27 cellular contexts compared by ENCODE assay signal in genomic region chr17:57929392-57929791, GRCh38. TPM values are rescaled to one million over a fixed set of nuclear protein-coding genes. Genes with fewer than 3 reads are reported as not detected.
DNase-seq lines count a peak whose midpoint lies in the region; ATAC-seq, FAIRE-seq and TF ChIP-seq lines count a peak whose summit lies in the region.
"Had no signal": no experiment of that assay in that cellular context is flagged by ENCODE, and none has a peak within 500 bp of the region (broad histone marks: within the 10 kb centered on the region; RNA-seq: fewer than 3 reads in every experiment).

No MANE protein-coding gene starts in this region.

- H3K27me3 ChIP-seq in esophagus muscularis mucosa (no peaks in the 10 kb centered on the region), gastrocnemius medialis (no peaks in the 10 kb centered on the region), adrenal gland (no peaks in the 10 kb centered on the region)
- H3K27me3 ChIP-seq: pancreas, uterus had no signal

- intact Hi-C loops in esophagus muscularis mucosa (cut with DNase I), result no loop called here
- intact Hi-C loops in mucosa of descending colon (cut with DNase I, micrococcal nuclease), result no loop called here
- intact Hi-C loops in gastrocnemius medialis (cut with DNase I; ENCODE audit: low total_unique reads), result no loop called here
- intact Hi-C loops in adrenal gland (cut with DNase I), result no loop called here

- CTCF ChIA-PET in A549 (lab: Yijun Ruan, JAX), result interaction anchor here (2.2 to 20.4 kb wide), 3 partner anchors 11 to 70 kb away, joined by 5 to 222 read pairs (median 6); partner anchors contain the start of gene CUEDC1

- no peak for TF ChIP-seq POLR2A in A549 (IDR thresholded peaks at IDR 0.05; ENCODE audit: low read length)
- TF ChIP-seq POLR2A in esophagus muscularis mucosa (IDR thresholded peaks at IDR 0.05; ENCODE audit: low read depth), result no peak
- TF ChIP-seq POLR2A in gastrocnemius medialis (IDR thresholded peaks at IDR 0.05), result no peak
- TF ChIP-seq POLR2A in adrenal gland (IDR thresholded peaks at IDR 0.05), result no peak

- H3K4me3 ChIP-seq in A549, result no peak overlapping the region
- no peak overlapping the region for H3K4me3 ChIP-seq in esophagus muscularis mucosa
- H3K4me3 ChIP-seq in mucosa of descending colon, result no peak overlapping the region
- no peak overlapping the region for H3K4me3 ChIP-seq in gastrocnemius medialis
- H3K4me3 ChIP-seq in adrenal gland, result no peak overlapping the region
- H3K4me3 ChIP-seq: pancreas, PC-9, skin epidermis, uterus had no signal

- H3K27ac ChIP-seq in A549 (peak overlapping the region; percentile 12 to 22; a peak in 3 of 6 replicates), esophagus muscularis mucosa (replicated peaks in 1 of 4) (peak overlapping the region; percentile 98 to 100 (median 100)), gastrocnemius medialis (peak overlapping the region; percentile 69 to 87 (median 78)), adrenal gland (peak overlapping the region in 1 of 5 donors; percentile 4)
- H3K27ac ChIP-seq: pancreas, PC-9, VCaP had no signal

- FAIRE-seq in A549 (lab: Jason Lieb, UNC), result no peak
- FAIRE-seq: G401.6, pancreas had no signal

- H3K4me1 ChIP-seq in A549 (peaks cover 83% of the 10 kb centered on the region), esophagus muscularis mucosa (peaks cover 95 to 100% (median 100%) of the 10 kb centered on the region in 4 donors), mucosa of descending colon (ENCODE audit: low read depth) (peaks cover 14% of the 10 kb centered on the region), gastrocnemius medialis (peaks cover 91 to 94% of the 10 kb centered on the region in 2 donors), adrenal gland (replicated peaks in 1 of 2) (peaks cover 8 to 37% of the 10 kb centered on the region in 2 donors)

- no peak overlapping the region for H3K4me2 ChIP-seq in A549
- H3K4me2 ChIP-seq: PC-9 had no signal

- 80% methylated on average over 4 of the region's 4 CpGs for whole genome bisulfite sequencing in A549 (ENCODE audit: missing lambda C conversion rate)
- WGBS in esophagus muscularis mucosa, result 57% methylated on average over 4 of the region's 4 CpGs
- 50 to 69% (median 67%) methylated on average over 4 of the region's 4 CpGs for WGBS in adrenal gland, 4 donors

- H3K36me3 ChIP-seq in esophagus muscularis mucosa, result no peaks in the 10 kb centered on the region
- no peaks in the 10 kb centered on the region for H3K36me3 ChIP-seq in mucosa of descending colon (ENCODE audit: low read depth)
- H3K36me3 ChIP-seq in gastrocnemius medialis, result no peaks in the 10 kb centered on the region
- no peaks in the 10 kb centered on the region for H3K36me3 ChIP-seq in adrenal gland (replicated peaks in 1 of 2)
- H3K36me3 ChIP-seq: pancreas, uterus had no signal

- TF ChIP-seq EP300 in A549 (IDR thresholded peaks at IDR 0.05) (no peak), esophagus muscularis mucosa (IDR thresholded peaks at IDR 0.05) (no peak)

- ATAC-seq in A549, result no peak
- peak; percentile 15 for ATAC-seq in mucosa of descending colon
- no peak for ATAC-seq in gastrocnemius medialis
- no peak for ATAC-seq in HG02798 (IDR thresholded peaks at IDR 0.05; ENCODE audit: poor library complexity, unreplicated experiment)
- ATAC-seq: esophagus mucosa had no signal

- H3K9me3 ChIP-seq in A549, result no peaks in the 10 kb centered on the region
- no peaks in the 10 kb centered on the region for H3K9me3 ChIP-seq in esophagus muscularis mucosa
- no peaks in the 10 kb centered on the region for H3K9me3 ChIP-seq in mucosa of descending colon
- H3K9me3 ChIP-seq in gastrocnemius medialis, result no peaks in the 10 kb centered on the region
- H3K9me3 ChIP-seq in adrenal gland (replicated peaks in 1 of 3), result no peaks in the 10 kb centered on the region
- H3K9me3 ChIP-seq: pancreas, uterus had no signal

- TF ChIP-seq CTCF in A549 (IDR thresholded peaks at IDR 0.05) (no peak), esophagus muscularis mucosa (IDR thresholded peaks at IDR 0.05) (no peak), mucosa of descending colon (IDR thresholded peaks at IDR 0.05) (no peak), gastrocnemius medialis (IDR thresholded peaks at IDR 0.05 in 4 of 5, conservative IDR thresholded peaks at IDR 0.05 in 1 of 5) (no peak), adrenal gland (IDR thresholded peaks at IDR 0.05) (no peak)

- TF ChIP-seq RAD21 in A549 (conservative IDR thresholded peaks at IDR 0.05 in 1 of 2, IDR thresholded peaks at IDR 0.05 in 1 of 2), result no peak

- POLR2A ChIA-PET in A549 (lab: Yijun Ruan, JAX), result no interaction called here

- DNase-seq in A549 (ENCODE audit: low read depth in 1 of 2, low spot score in 1 of 2) (no peak), esophagus muscularis mucosa (ENCODE audit: extremely low spot score) (no peak), mucosa of descending colon (no peak), gastrocnemius medialis (no peak), NCI-H524 treated with DMSO at 0.1 percent for 48 hours (lab: John Stamatoyannopoulos, UW) (no peak), DMS79 (lab: John Stamatoyannopoulos, UW) (no peak), adrenal gland (no peak)
- DNase-seq: ACHN; activated CD4-positive, alpha-beta T cell treated with anti-CD3 and anti-CD28 coated beads, Interleukin-2, amount 50 U/mL, for 4 hours; activated T-cell treated with anti-CD3 and anti-CD28 coated beads for 4 hours; amniotic stem cell; C1 segment of cervical spinal cord; central memory CD4-positive, alpha-beta T cell; DMS 273 treated with DMSO at 0.1 percent for 48 hours; Karpas-422; NCI-H187 treated with DMSO at 0.1 percent for 48 hours; NCI-H226; pancreas; PC-9; stimulated activated CD4-positive, alpha-beta T cell treated with anti-CD3 and anti-CD28 coated beads, Interleukin-2, amount 100 ng/mL, for 24 hours; stimulated activated naive CD4-positive, alpha-beta T cell; uterus had no signal

- in situ Hi-C loops in gastrocnemius medialis (cut with MboI; ENCODE audit: low sequenced_read_pairs in 4 of 4), result no loop called here

TF ChIP-seq in A549, 52 proteins besides CTCF, POLR2A, EP300 and RAD21 (continues in another document):
- TF ChIP-seq HDAC2 (IDR thresholded peaks at IDR 0.05) (no peak), PBX3 (IDR thresholded peaks at IDR 0.05) (no peak), FOSB (CRISPR knock-in tag; IDR thresholded peaks at IDR 0.05) (no peak), HEYL (CRISPR knock-in tag; IDR thresholded peaks at IDR 0.05) (no peak), CHD2 (IDR thresholded peaks at IDR 0.05; ENCODE audit: low read length, partially characterized antibody) (no peak), SMC3 (IDR thresholded peaks at IDR 0.05) (no peak), HOXB5 (CRISPR knock-in tag; IDR thresholded peaks at IDR 0.05) (no peak), CEBPB (IDR thresholded peaks at IDR 0.05) (no peak), POLR2AphosphoS2 (conservative IDR thresholded peaks at IDR 0.05; ENCODE audit: low read length) (no peak), TP53 (CRISPR knock-in tag; IDR thresholded peaks at IDR 0.05) (no peak), NFE2L2 (conservative IDR thresholded peaks at IDR 0.05; ENCODE audit: low read length) (no peak), EHMT2 (IDR thresholded peaks at IDR 0.05; ENCODE audit: low read depth) (no peak)
- TF ChIP-seq, protein P1, sequence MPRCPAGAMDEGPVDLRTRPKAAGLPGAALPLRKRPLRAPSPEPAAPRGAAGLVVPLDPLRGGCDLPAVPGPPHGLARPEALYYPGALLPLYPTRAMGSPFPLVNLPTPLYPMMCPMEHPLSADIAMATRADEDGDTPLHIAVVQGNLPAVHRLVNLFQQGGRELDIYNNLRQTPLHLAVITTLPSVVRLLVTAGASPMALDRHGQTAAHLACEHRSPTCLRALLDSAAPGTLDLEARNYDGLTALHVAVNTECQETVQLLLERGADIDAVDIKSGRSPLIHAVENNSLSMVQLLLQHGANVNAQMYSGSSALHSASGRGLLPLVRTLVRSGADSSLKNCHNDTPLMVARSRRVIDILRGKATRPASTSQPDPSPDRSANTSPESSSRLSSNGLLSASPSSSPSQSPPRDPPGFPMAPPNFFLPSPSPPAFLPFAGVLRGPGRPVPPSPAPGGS (IDR thresholded peaks at IDR 0.05), result no peak
- TF ChIP-seq, protein P2, sequence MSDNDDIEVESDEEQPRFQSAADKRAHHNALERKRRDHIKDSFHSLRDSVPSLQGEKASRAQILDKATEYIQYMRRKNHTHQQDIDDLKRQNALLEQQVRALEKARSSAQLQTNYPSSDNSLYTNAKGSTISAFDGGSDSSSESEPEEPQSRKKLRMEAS (IDR thresholded peaks at IDR 0.05), result no peak

RNA-seq across cellular contexts. Expression of gene CUEDC1, which starts 25.8 kb away (rescaled TPM):
- 44.3 and 54.8 TPM in 2 replicates for polyA plus RNA-seq in A549 (2011; rRNA removed)
- 47.9 and 48.0 TPM in 2 replicates for polyA plus RNA-seq in A549 (2012; cell fraction: cytosol; rRNA removed)
- polyA plus RNA-seq in A549 (2012; cell fraction: nucleus; rRNA removed), result 222 and 260 TPM in 2 replicates
- 70.7 to 103 TPM (median 90.6 TPM) in 3 replicates for polyA plus RNA-seq in A549 (2017; fragmentation: RNase III; extraction: RNeasy Plus Mini Kit Qiagen cat#74134 plus additional on column Dnase treatment)
- 20.1 and 41.6 TPM in 2 replicates for polyA minus RNA-seq in A549 (2011; rRNA and poly(A)+ RNA removed)
- total RNA-seq in esophagus muscularis mucosa, result 10 to 100 TPM; 30.3 to 72.2 (median 51.2) TPM
- 10 to 100 TPM; 23.5 to 46.8 (median 23.6) TPM for total RNA-seq in mucosa of descending colon
- 10 to 100 TPM; 31.2 to 43.9 (median 34.3) TPM for total RNA-seq in gastrocnemius medialis
- total RNA-seq in adrenal gland, result 10 to 100 TPM; 23.9 to 47.3 (median 39.1) TPM
- polyA plus RNA-seq in adrenal gland, result 10 to 100 TPM; 19.9 to 45.1 (median 40.1) TPM

RNA-seq across cellular contexts. Expression of gene VEZF1, which starts 58.7 kb away (rescaled TPM):
- polyA plus RNA-seq in A549 (2011; rRNA removed) (57.7 and 63.8 TPM in 2 replicates), A549 (2017; fragmentation: RNase III; extraction: RNeasy Plus Mini Kit Qiagen cat#74134 plus additional on column Dnase treatment) (48.1 to 55.5 TPM (median 50.3 TPM) in 3 replicates), adrenal gland (10 to 100 TPM; 14.1 to 58.5 (median 23.1) TPM)
- 19.9 and 25.2 TPM in 2 replicates for polyA plus RNA-seq in A549 (2012; cell fraction: cytosol; rRNA removed)
- 12.5 and 13.7 TPM in 2 replicates for polyA plus RNA-seq in A549 (2012; cell fraction: nucleus; rRNA removed)
- polyA minus RNA-seq in A549 (2011; rRNA and poly(A)+ RNA removed), result 83.1 and 90.7 TPM in 2 replicates
- total RNA-seq in esophagus muscularis mucosa (100 to 1,000 TPM in 3 of 4 donors, 10 to 100 TPM in 1; 98.9 to 154 (median 121) TPM), mucosa of descending colon (100 to 1,000 TPM in 1 of 3 donors, 10 to 100 TPM in 2; 48.1 to 107 (median 48.9) TPM), gastrocnemius medialis (100 to 1,000 TPM in 3 of 4 donors, 10 to 100 TPM in 1; 99.9 to 137 (median 106) TPM), adrenal gland (100 to 1,000 TPM in 1 of 8 donors, 10 to 100 TPM in 7; 56.2 to 105 (median 74.1) TPM)
